Comparison of ENCODE assay signal across 9 cellular contexts in the genomic region with DNA sequence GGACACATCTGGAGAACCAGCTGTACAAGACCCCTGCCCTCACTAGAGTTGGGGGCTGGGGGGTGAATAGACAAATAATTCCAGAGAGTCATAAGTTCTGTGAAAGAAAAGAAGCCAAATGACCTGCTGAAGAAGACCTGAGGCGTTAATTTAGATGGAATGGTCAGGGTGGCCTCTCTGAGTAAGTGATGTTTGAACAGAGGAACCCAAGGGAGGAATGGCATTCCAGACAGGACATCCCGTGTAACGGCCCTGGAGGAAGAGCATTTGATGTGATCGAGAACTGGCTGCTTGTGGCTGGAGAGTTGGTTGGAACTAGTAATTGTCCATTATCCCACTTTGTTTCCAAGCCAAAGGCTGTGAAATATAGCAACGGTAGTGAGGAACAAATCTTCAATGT. TPM values are rescaled to one million over a fixed set of nuclear protein-coding genes. Genes with fewer than 3 reads are reported as not detected.
DNase-seq lines count a peak whose midpoint lies in the region; ATAC-seq and TF ChIP-seq lines count a peak whose summit lies in the region.
"Had no signal": no experiment of that assay in that cellular context is flagged by ENCODE, and none has a peak within 500 bp of the region (broad histone marks: within the 10 kb centered on the region; RNA-seq: fewer than 3 reads in every experiment).

No MANE protein-coding gene starts in this region.

- POLR2A ChIA-PET in activated CD8-positive, alpha-beta T cell treated with anti-CD3 and anti-CD28 coated beads for 36 hours (lab: Charles Lee), result interaction anchor here (1.5 kb wide), 2 partner anchors 9 to 298 kb away, joined by 3 to 4 read pairs; partner anchors contain the start of gene CCDC174

- H3K4me3 ChIP-seq in HAP-1 (peak overlapping the region; percentile 58), iPS DF 6.9 (ENCODE audit: low read length) (peak overlapping the region; percentile 83; the same call in 1 of the 2 replicates), spleen (peak overlapping the region; percentile 70 to 94 (median 84))

- H3K27me3 ChIP-seq in HAP-1 (ENCODE audit: low read depth) (no peaks in the 10 kb centered on the region), iPS DF 6.9 (ENCODE audit: control insufficient read depth, insufficient read depth, low read length) (no peaks in the 10 kb centered on the region), spleen (replicated peaks in 1 of 7) (no peaks in the 10 kb centered on the region)

- in situ Hi-C loops in HAP-1 (cut with MboI; ENCODE audit: low sequenced_read_pairs), result no loop called here

- H3K9me3 ChIP-seq in HAP-1 (no peaks in the 10 kb centered on the region), iPS DF 6.9 (ENCODE audit: control insufficient read depth, insufficient read depth, low read length) (no peaks in the 10 kb centered on the region), spleen (no peaks in the 10 kb centered on the region)

- H3K4me3 Mint-ChIP-seq in activated CD8-positive, alpha-beta T cell treated with anti-CD3 and anti-CD28 coated beads for 36 hours, result peak overlapping the region; percentile 97

- intact Hi-C loops in activated CD8-positive, alpha-beta T cell treated with anti-CD3 and anti-CD28 coated beads for 36 hours (cut with micrococcal nuclease), result no loop called here
- intact Hi-C loops in spleen (cut with DNase I; ENCODE audit: low total_unique reads), result loop anchor here (10.0 kb wide), 1 partner anchor 96 kb away; no protein-coding TSS in a partner anchor

- H3K27ac ChIP-seq in iPS DF 6.9 (ENCODE audit: low read length), result no peak overlapping the region
- H3K27ac ChIP-seq in spleen, result peak overlapping the region; percentile 94 to 100 (median 99)

- DNase-seq in HAP-1 (ENCODE audit: low spot score in 2 of 2), result no peak
- DNase-seq in activated CD8-positive, alpha-beta T cell treated with anti-CD3 and anti-CD28 coated beads for 36 hours, result no peak
- no peak for DNase-seq in iPS DF 6.9 (ENCODE audit: low read depth, low spot score)
- DNase-seq in spleen, result no peak
- DNase-seq: NCI-H2029 treated with DMSO at 0.1 percent for 48 hours had no signal

- H3K9me3 Mint-ChIP-seq in activated CD8-positive, alpha-beta T cell treated with anti-CD3 and anti-CD28 coated beads for 36 hours, result no peaks in the 10 kb centered on the region

- peaks cover 18% of the 10 kb centered on the region for H3K36me3 ChIP-seq in HAP-1 (replicated peaks)
- peaks cover 5% of the 10 kb centered on the region; the same call in 1 of the 2 replicates for H3K36me3 ChIP-seq in iPS DF 6.9 (ENCODE audit: control insufficient read depth, insufficient read depth, low read length)
- H3K36me3 ChIP-seq in spleen, result peaks cover 0 to 19% (median 13%) of the 10 kb centered on the region in 6 donors

- CTCF ChIA-PET in activated CD8-positive, alpha-beta T cell treated with anti-CD3 and anti-CD28 coated beads for 36 hours (lab: Charles Lee), result interaction anchor here (1.0 to 1.5 kb wide), 2 partner anchors 8 to 40 kb away, joined by 3 read pairs; no protein-coding TSS in a partner anchor

- H3K4me1 ChIP-seq in HAP-1 (peaks cover 14% of the 10 kb centered on the region), iPS DF 6.9 (ENCODE audit: control insufficient read depth, insufficient read depth, low read length) (peaks cover 2% of the 10 kb centered on the region; the same call in 1 of the 2 replicates), spleen (peaks cover 35 to 80% (median 53%) of the 10 kb centered on the region in 6 donors)

- TF ChIP-seq POLR2A in spleen (IDR thresholded peaks at IDR 0.05), result no peak

- no peaks in the 10 kb centered on the region for H3K27me3 Mint-ChIP-seq in activated CD8-positive, alpha-beta T cell treated with anti-CD3 and anti-CD28 coated beads for 36 hours

- TF ChIP-seq CTCF in activated CD8-positive, alpha-beta T cell treated with anti-CD3 and anti-CD28 coated beads for 36 hours (IDR thresholded peaks at IDR 0.05), result no peak
- TF ChIP-seq CTCF in spleen (IDR thresholded peaks at IDR 0.05 in 8 of 11, conservative IDR thresholded peaks at IDR 0.05 in 3 of 11), result no peak

- H3K27ac Mint-ChIP-seq in activated CD8-positive, alpha-beta T cell treated with anti-CD3 and anti-CD28 coated beads for 36 hours, result peak overlapping the region; percentile 74

- peaks cover 33% of the 10 kb centered on the region for H3K36me3 Mint-ChIP-seq in activated CD8-positive, alpha-beta T cell treated with anti-CD3 and anti-CD28 coated beads for 36 hours (ENCODE audit: low read depth)

- no peak for ATAC-seq in activated CD8-positive, alpha-beta T cell treated with anti-CD3 and anti-CD28 coated beads for 36 hours
- ATAC-seq in GM18873 (IDR thresholded peaks at IDR 0.05; ENCODE audit: low FRiP score, unreplicated experiment) (no peak), HG02623 (IDR thresholded peaks at IDR 0.05; ENCODE audit: unreplicated experiment) (no peak), GM21619 (IDR thresholded peaks at IDR 0.05; ENCODE audit: unreplicated experiment) (no peak), GM18870 (IDR thresholded peaks at IDR 0.05; ENCODE audit: unreplicated experiment) (no peak)

- H3K4me1 Mint-ChIP-seq in activated CD8-positive, alpha-beta T cell treated with anti-CD3 and anti-CD28 coated beads for 36 hours (ENCODE audit: low read depth), result peaks cover 36% of the 10 kb centered on the region

- no CpG with 5 or more reads among the region's 5 CpGs for WGBS in iPS DF 6.9 (ENCODE audit: insufficient coverage, insufficient read length)
- WGBS in spleen, 5 donors, result 41 to 47% (median 44%) methylated on average over 5 of the region's 5 CpGs

RNA-seq across cellular contexts. Expression of gene NR2C2, which starts 1.7 kb away (rescaled TPM):
- 10 to 100 TPM; 47.1 to 47.4 TPM for total RNA-seq in activated CD8-positive, alpha-beta T cell treated with anti-CD3 and anti-CD28 coated beads for 36 hours
- total RNA-seq in spleen, result 10 to 100 TPM; 55.9 to 75.5 (median 64.1) TPM
- 10 to 100 TPM in 1 of 3 donors, 1 to 10 TPM in 2; 7.2 to 10.3 (median 7.8) TPM for polyA plus RNA-seq in spleen
